Comparison of ENCODE assay signal across 7 cellular contexts in genomic region chr3:30303770-30304169, GRCh38.
"Had no signal": no experiment of that assay in that cellular context is flagged by ENCODE, and none has a peak within 500 bp of the region (broad histone marks: within the 10 kb centered on the region; RNA-seq: fewer than 3 reads in every experiment).

No MANE protein-coding gene starts in this region.

- H3K4me3 ChIP-seq: K562 had no signal

- FAIRE-seq: HTR-8/SVneo, K562 had no signal

- H3K36me3 Mint-ChIP-seq: IgD-negative memory B cell had no signal

- H3K4me3 Mint-ChIP-seq: IgD-negative memory B cell had no signal

- DNase-seq: KBM-7, KG1 had no signal

- ATAC-seq: K562 had no signal

- H3K9ac ChIP-seq: KMS-11 had no signal

- H3K27ac Mint-ChIP-seq: IgD-negative memory B cell had no signal

- H3K4me2 ChIP-seq: KMS-11 had no signal

- H3K27me3 Mint-ChIP-seq: IgD-negative memory B cell had no signal

- H3K27ac ChIP-seq: HL-60, KMS-11 had no signal

- H3K4me1 Mint-ChIP-seq: IgD-negative memory B cell had no signal
